ENCODE assay signal across 34 cellular contexts in genomic region chr7:98740643-98741042, GRCh38.
"Had no signal": no experiment of that assay in that cellular context is flagged by ENCODE, and none has a peak within 500 bp of the region (broad histone marks: within the 10 kb centered on the region; RNA-seq: fewer than 3 reads in every experiment).

No MANE protein-coding gene starts in this region.

- H3K36me3 ChIP-seq: ascending aorta, cardiac muscle cell had no signal

- H3K9me3 Mint-ChIP-seq: activated CD4-positive, alpha-beta memory T cell treated with anti-CD3 and anti-CD28 coated beads, Interleukin-2, amount 10 ng/mL, durations not matched to agents 7 days and 5 days; activated CD4-positive, alpha-beta T cell treated with anti-CD3 and anti-CD28 coated beads, Interleukin-2, amount 10 ng/mL, durations not matched to agents 7 days and 5 days; activated naive CD4-positive, alpha-beta T cell treated with anti-CD3 and anti-CD28 coated beads, Interleukin-2, amount 10 ng/mL, durations not matched to agents 7 days and 5 days; activated naive CD4-positive, alpha-beta T cell treated with anti-CD3 and anti-CD28 coated beads, Interleukin-2, amount 50 U/mL, for 24 hours; activated naive CD8-positive, alpha-beta T cell treated with anti-CD3 and anti-CD28 coated beads, Interleukin-2, amount 10 ng/mL, durations not matched to agents 7 days and 5 days; activated naive CD8-positive, alpha-beta T cell treated with anti-CD3 and anti-CD28 coated beads, Interleukin-2, amount 50 U/mL, for 24 hours; activated T-cell treated with anti-CD3 and anti-CD28 coated beads, Interleukin-2, amount 50 U/mL, for 24 hours; activated T-helper 2 cell treated with anti-CD3 and anti-CD28 coated beads, Interferon-gamma antibody, Interleukin-2, Interleukin-4, amounts not matched to agents 10 μg/mL and 5 μg/mL and 100 μg/mL, durations not matched to agents 14 hours and 24 hours and 36 hours; central memory CD8-positive, alpha-beta T cell; T-helper 2 cell treated with Interferon-gamma antibody and Interleukin-4, amounts not matched to agents 5 μg/mL and 100 μg/mL, for 36 hours had no signal

- H3K36me3 Mint-ChIP-seq: activated CD8-positive, alpha-beta memory T cell treated with anti-CD3 and anti-CD28 coated beads, Interleukin-2, amount 10 ng/mL, durations not matched to agents 7 days and 5 days; activated naive CD4-positive, alpha-beta T cell treated with anti-CD3 and anti-CD28 coated beads, Interleukin-2, amount 10 ng/mL, durations not matched to agents 7 days and 5 days; activated naive CD4-positive, alpha-beta T cell treated with anti-CD3 and anti-CD28 coated beads, Interleukin-2, amount 50 U/mL, for 24 hours; activated naive CD8-positive, alpha-beta T cell; activated naive CD8-positive, alpha-beta T cell treated with anti-CD3 and anti-CD28 coated beads, Interleukin-2, amount 10 ng/mL, durations not matched to agents 7 days and 5 days; brain had no signal

- H3K27me3 ChIP-seq: ascending aorta, cardiac muscle cell had no signal

- H3K9me3 ChIP-seq: ascending aorta had no signal

- H3K27me3 Mint-ChIP-seq: activated CD4-positive, alpha-beta memory T cell treated with anti-CD3 and anti-CD28 coated beads, Interleukin-2, amount 10 ng/mL, durations not matched to agents 7 days and 5 days; activated CD4-positive, alpha-beta T cell treated with anti-CD3 and anti-CD28 coated beads for 36 hours; activated CD4-positive, alpha-beta T cell treated with anti-CD3 and anti-CD28 coated beads, Interleukin-2, amount 10 ng/mL, durations not matched to agents 7 days and 5 days; activated CD8-positive, alpha-beta memory T cell treated with anti-CD3 and anti-CD28 coated beads, Interleukin-2, amount 10 ng/mL, durations not matched to agents 7 days and 5 days; activated naive CD4-positive, alpha-beta T cell treated with anti-CD3 and anti-CD28 coated beads, Interleukin-2, amount 10 ng/mL, durations not matched to agents 7 days and 5 days; activated naive CD4-positive, alpha-beta T cell treated with anti-CD3 and anti-CD28 coated beads, Interleukin-2, amount 50 U/mL, for 24 hours; activated naive CD8-positive, alpha-beta T cell; activated naive CD8-positive, alpha-beta T cell treated with anti-CD3 and anti-CD28 coated beads, Interleukin-2, amount 10 ng/mL, durations not matched to agents 7 days and 5 days; activated naive CD8-positive, alpha-beta T cell treated with anti-CD3 and anti-CD28 coated beads, Interleukin-2, amount 50 U/mL, for 24 hours; central memory CD8-positive, alpha-beta T cell had no signal

- H3K4me1 ChIP-seq: ascending aorta had no signal

- H3K4me3 ChIP-seq: ascending aorta, cardiac muscle cell had no signal

- H3K4me1 Mint-ChIP-seq: activated B cell treated with CpG ODN at 0.5 μM for 24 hours; activated CD4-positive, alpha-beta memory T cell treated with anti-CD3 and anti-CD28 coated beads, Interleukin-2, amount 10 ng/mL, durations not matched to agents 7 days and 5 days; activated CD4-positive, alpha-beta T cell treated with anti-CD3 and anti-CD28 coated beads for 36 hours; activated CD4-positive, alpha-beta T cell treated with anti-CD3 and anti-CD28 coated beads, Interleukin-2, amount 10 ng/mL, durations not matched to agents 7 days and 5 days; activated CD8-positive, alpha-beta memory T cell treated with anti-CD3 and anti-CD28 coated beads, Interleukin-2, amount 10 ng/mL, durations not matched to agents 7 days and 5 days; activated naive CD4-positive, alpha-beta T cell treated with anti-CD3 and anti-CD28 coated beads, Interleukin-2, amount 10 ng/mL, durations not matched to agents 7 days and 5 days; activated naive CD4-positive, alpha-beta T cell treated with anti-CD3 and anti-CD28 coated beads, Interleukin-2, amount 50 U/mL, for 24 hours; activated naive CD8-positive, alpha-beta T cell treated with anti-CD3 and anti-CD28 coated beads, Interleukin-2, amount 10 ng/mL, durations not matched to agents 7 days and 5 days; activated naive CD8-positive, alpha-beta T cell treated with anti-CD3 and anti-CD28 coated beads, Interleukin-2, amount 50 U/mL, for 24 hours; brain; central memory CD8-positive, alpha-beta T cell had no signal

- ATAC-seq: activated CD4-positive, alpha-beta T cell treated with anti-CD3 and anti-CD28 coated beads for 36 hours; activated CD8-positive, alpha-beta memory T cell treated with anti-CD3 and anti-CD28 coated beads, Interleukin-2, amount 10 ng/mL, durations not matched to agents 7 days and 5 days; activated CD8-positive, alpha-beta T cell treated with anti-CD3 and anti-CD28 coated beads, Interleukin-2, amount 10 ng/mL, durations not matched to agents 7 days and 5 days; activated naive CD8-positive, alpha-beta T cell treated with anti-CD3 and anti-CD28 coated beads, Interleukin-2, amount 50 U/mL, for 24 hours had no signal

- H3K27ac ChIP-seq: ascending aorta, cardiac muscle cell, VCaP had no signal

- H3K4me3 Mint-ChIP-seq: activated B cell treated with CpG ODN at 0.5 μM for 24 hours; activated CD4-positive, alpha-beta memory T cell treated with anti-CD3 and anti-CD28 coated beads, Interleukin-2, amount 10 ng/mL, durations not matched to agents 7 days and 5 days; activated CD4-positive, alpha-beta T cell treated with anti-CD3 and anti-CD28 coated beads for 36 hours; activated CD4-positive, alpha-beta T cell treated with anti-CD3 and anti-CD28 coated beads, Interleukin-2, amount 10 ng/mL, durations not matched to agents 7 days and 5 days; activated CD8-positive, alpha-beta memory T cell treated with anti-CD3 and anti-CD28 coated beads, Interleukin-2, amount 10 ng/mL, durations not matched to agents 7 days and 5 days; activated CD8-positive, alpha-beta T cell treated with anti-CD3 and anti-CD28 coated beads, Interleukin-2, amount 10 ng/mL, durations not matched to agents 7 days and 5 days; activated naive CD4-positive, alpha-beta T cell treated with anti-CD3 and anti-CD28 coated beads, Interleukin-2, amount 10 ng/mL, durations not matched to agents 7 days and 5 days; activated naive CD4-positive, alpha-beta T cell treated with anti-CD3 and anti-CD28 coated beads, Interleukin-2, amount 50 U/mL, for 24 hours; activated naive CD8-positive, alpha-beta T cell; activated naive CD8-positive, alpha-beta T cell treated with anti-CD3 and anti-CD28 coated beads, Interleukin-2, amount 10 ng/mL, durations not matched to agents 7 days and 5 days; activated naive CD8-positive, alpha-beta T cell treated with anti-CD3 and anti-CD28 coated beads, Interleukin-2, amount 50 U/mL, for 24 hours; activated T-cell treated with anti-CD3 and anti-CD28 coated beads, Interleukin-2, amount 50 U/mL, for 24 hours; brain; central memory CD8-positive, alpha-beta T cell; T-helper 2 cell treated with Interferon-gamma antibody and Interleukin-4, amounts not matched to agents 5 μg/mL and 100 μg/mL, for 36 hours had no signal

- H3K27ac Mint-ChIP-seq: activated B cell treated with CpG ODN at 0.5 μM for 24 hours; activated CD4-positive, alpha-beta memory T cell treated with anti-CD3 and anti-CD28 coated beads, Interleukin-2, amount 10 ng/mL, durations not matched to agents 7 days and 5 days; activated CD4-positive, alpha-beta T cell treated with anti-CD3 and anti-CD28 coated beads for 36 hours; activated CD4-positive, alpha-beta T cell treated with anti-CD3 and anti-CD28 coated beads, Interleukin-2, amount 10 ng/mL, durations not matched to agents 7 days and 5 days; activated CD8-positive, alpha-beta memory T cell treated with anti-CD3 and anti-CD28 coated beads, Interleukin-2, amount 10 ng/mL, durations not matched to agents 7 days and 5 days; activated CD8-positive, alpha-beta T cell treated with anti-CD3 and anti-CD28 coated beads, Interleukin-2, amount 10 ng/mL, durations not matched to agents 7 days and 5 days; activated naive CD4-positive, alpha-beta T cell treated with anti-CD3 and anti-CD28 coated beads, Interleukin-2, amount 10 ng/mL, durations not matched to agents 7 days and 5 days; activated naive CD4-positive, alpha-beta T cell treated with anti-CD3 and anti-CD28 coated beads, Interleukin-2, amount 50 U/mL, for 24 hours; activated naive CD8-positive, alpha-beta T cell; activated naive CD8-positive, alpha-beta T cell treated with anti-CD3 and anti-CD28 coated beads, Interleukin-2, amount 10 ng/mL, durations not matched to agents 7 days and 5 days; activated naive CD8-positive, alpha-beta T cell treated with anti-CD3 and anti-CD28 coated beads, Interleukin-2, amount 50 U/mL, for 24 hours; activated T-cell treated with anti-CD3 and anti-CD28 coated beads, Interleukin-2, amount 50 U/mL, for 24 hours; activated T-helper 2 cell treated with anti-CD3 and anti-CD28 coated beads, Interferon-gamma antibody, Interleukin-2, Interleukin-4, amounts not matched to agents 10 μg/mL and 5 μg/mL and 100 μg/mL, durations not matched to agents 14 hours and 24 hours and 36 hours; brain; T-helper 2 cell treated with Interferon-gamma antibody and Interleukin-4, amounts not matched to agents 5 μg/mL and 100 μg/mL, for 36 hours had no signal

- DNase-seq: activated B cell treated with CpG ODN at 0.5 μM for 24 hours; activated CD4-positive, alpha-beta memory T cell treated with anti-CD3 and anti-CD28 coated beads, Interleukin-2, amount 10 ng/mL, durations not matched to agents 7 days and 5 days; activated CD4-positive, alpha-beta T cell treated with anti-CD3 and anti-CD28 coated beads for 36 hours; activated CD4-positive, alpha-beta T cell treated with anti-CD3 and anti-CD28 coated beads for 48 hours; activated CD4-positive, alpha-beta T cell treated with anti-CD3 and anti-CD28 coated beads, Interleukin-2, amount 10 ng/mL, durations not matched to agents 7 days and 5 days; activated CD4-positive, alpha-beta T cell treated with anti-CD3 and anti-CD28 coated beads, Interleukin-2, amount 50 U/mL, for 48 hours; activated CD4-positive, CD25-positive, alpha-beta regulatory T cell treated with anti-CD3 and anti-CD28 coated beads, Interleukin-2, amount 50 U/mL, for 72 hours; activated CD8-positive, alpha-beta memory T cell treated with anti-CD3 and anti-CD28 coated beads for 24 hours; activated CD8-positive, alpha-beta memory T cell treated with anti-CD3 and anti-CD28 coated beads, Interleukin-2, amount 10 ng/mL, durations not matched to agents 7 days and 5 days; activated CD8-positive, alpha-beta memory T cell treated with anti-CD3 and anti-CD28 coated beads, Interleukin-2, amount 50 U/mL, for 48 hours; activated CD8-positive, alpha-beta T cell treated with anti-CD3 and anti-CD28 coated beads, Interleukin-2, amount 10 ng/mL, durations not matched to agents 7 days and 5 days; activated effector memory CD4-positive, alpha-beta T cell treated with Interleukin-2 at 50 U/mL for 16 hours; activated gamma-delta T cell; activated naive CD4-positive, alpha-beta T cell treated with anti-CD3 and anti-CD28 coated beads, Interleukin-2, amount 10 ng/mL, durations not matched to agents 7 days and 5 days; activated naive CD4-positive, alpha-beta T cell treated with Interleukin-2 at 50 U/mL for 16 hours; activated naive CD8-positive, alpha-beta T cell treated with anti-CD3 and anti-CD28 coated beads, Interleukin-2, amount 10 ng/mL, durations not matched to agents 7 days and 5 days; activated naive CD8-positive, alpha-beta T cell treated with anti-CD3 and anti-CD28 coated beads, Interleukin-2, amount 50 U/mL, for 24 hours; activated T-cell treated with anti-CD3 and anti-CD28 coated beads, Interleukin-2, amount 50 U/mL, for 24 hours; activated T-cell treated with anti-CD3 and anti-CD28 coated beads, Interleukin-2, amount 50 U/mL, for 48 hours; amygdala; anterior cingulate cortex; caudate nucleus; cerebellar nuclear complex; T-helper 2 cell; T-helper 9 cell had no signal
